In genomic region chr19:50899549-50899948, GRCh38 we compare ENCODE assay signal across 1 cellular context.
TF ChIP-seq lines count a peak whose summit lies in the region.

No MANE protein-coding gene starts in this region.

TF ChIP-seq in SK-N-SH treated with all-trans-retinoic acid at 6 μM for 48 hours, 23 proteins besides CTCF, POLR2A, EP300 and RAD21 (continued from another document):
- TF ChIP-seq, protein P1, sequence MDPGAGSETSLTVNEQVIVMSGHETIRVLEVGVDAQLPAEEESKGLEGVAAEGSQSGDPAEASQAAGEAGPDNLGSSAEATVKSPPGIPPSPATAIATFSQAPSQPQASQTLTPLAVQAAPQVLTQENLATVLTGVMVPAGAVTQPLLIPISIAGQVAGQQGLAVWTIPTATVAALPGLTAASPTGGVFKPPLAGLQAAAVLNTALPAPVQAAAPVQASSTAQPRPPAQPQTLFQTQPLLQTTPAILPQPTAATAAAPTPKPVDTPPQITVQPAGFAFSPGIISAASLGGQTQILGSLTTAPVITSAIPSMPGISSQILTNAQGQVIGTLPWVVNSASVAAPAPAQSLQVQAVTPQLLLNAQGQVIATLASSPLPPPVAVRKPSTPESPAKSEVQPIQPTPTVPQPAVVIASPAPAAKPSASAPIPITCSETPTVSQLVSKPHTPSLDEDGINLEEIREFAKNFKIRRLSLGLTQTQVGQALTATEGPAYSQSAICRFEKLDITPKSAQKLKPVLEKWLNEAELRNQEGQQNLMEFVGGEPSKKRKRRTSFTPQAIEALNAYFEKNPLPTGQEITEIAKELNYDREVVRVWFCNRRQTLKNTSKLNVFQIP (CRISPR knock-in tag; IDR thresholded peaks at IDR 0.05; ENCODE audit: borderline replicate concordance, low read depth): no peak
- TF ChIP-seq CSRNP3 (CRISPR knock-in tag; IDR thresholded peaks at IDR 0.05): no peak
- no peak for TF ChIP-seq PPARA (CRISPR knock-in tag; IDR thresholded peaks at IDR 0.05; ENCODE audit: borderline replicate concordance)
